Comparison of ENCODE assay signal across 34 cellular contexts in the genomic region with DNA sequence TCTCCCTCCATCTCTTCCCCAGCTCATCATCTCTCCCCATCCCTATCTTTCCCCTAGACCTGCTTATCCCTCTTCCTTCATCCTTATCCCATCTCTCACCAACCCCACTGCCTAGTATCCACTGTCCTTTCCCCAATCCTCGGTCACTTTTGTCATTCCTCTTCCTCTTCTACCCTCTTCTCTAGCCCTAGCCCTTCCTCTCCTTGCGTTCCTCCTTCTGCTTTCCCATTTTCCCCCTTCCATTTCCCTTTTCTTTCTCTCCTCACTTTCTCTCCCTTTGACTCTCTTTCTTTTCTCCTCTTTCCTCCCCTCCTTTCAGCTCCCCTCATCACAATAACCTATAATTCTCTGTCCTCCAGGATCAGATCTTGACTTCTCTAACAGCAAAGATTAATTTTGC.
"Had no signal": no experiment of that assay in that cellular context is flagged by ENCODE, and none has a peak within 500 bp of the region (broad histone marks: within the 10 kb centered on the region; RNA-seq: fewer than 3 reads in every experiment).

No MANE protein-coding gene starts in this region.

- FAIRE-seq: bronchial epithelial cell, TTC549 had no signal

- H3K36me3 Mint-ChIP-seq: activated CD4-positive, alpha-beta memory T cell treated with anti-CD3 and anti-CD28 coated beads for 36 hours; activated naive CD4-positive, alpha-beta T cell treated with anti-CD3 and anti-CD28 coated beads, Interleukin-2, amount 50 U/mL, for 72 hours had no signal

- DNase-seq: activated B cell treated with CpG ODN at 0.5 μM for 24 hours; activated CD4-positive, alpha-beta memory T cell treated with anti-CD3 and anti-CD28 coated beads for 36 hours; activated CD4-positive, alpha-beta T cell treated with anti-CD3 and anti-CD28 coated beads for 4 hours; activated CD4-positive, alpha-beta T cell treated with anti-CD3 and anti-CD28 coated beads, Interleukin-2, amount 10 ng/mL, durations not matched to agents 24 days and 14 days; activated CD4-positive, CD25-positive, alpha-beta regulatory T cell treated with anti-CD3 and anti-CD28 coated beads, Interleukin-2, amount 50 U/mL, for 72 hours; activated CD8-positive, alpha-beta memory T cell treated with anti-CD3 and anti-CD28 coated beads, Interleukin-2, amount 50 U/mL, for 4 hours; activated CD8-positive, alpha-beta T cell treated with anti-CD3 and anti-CD28 coated beads for 36 hours; activated effector memory CD4-positive, alpha-beta T cell treated with anti-CD3 and anti-CD28 coated beads, Interleukin-2, amount 50 U/mL, for 16 hours; activated gamma-delta T cell treated with Interleukin-2 at 50 U/mL for 16 hours; activated naive CD4-positive, alpha-beta T cell; activated naive CD4-positive, alpha-beta T cell treated with anti-CD3 and anti-CD28 coated beads for 36 hours; activated naive CD4-positive, alpha-beta T cell treated with anti-CD3 and anti-CD28 coated beads, Interleukin-2, amount 50 U/mL, for 16 hours; activated naive CD8-positive, alpha-beta T cell treated with anti-CD3 and anti-CD28 coated beads for 36 hours; activated T-cell treated with anti-CD3 and anti-CD28 coated beads for 4 hours; activated T-cell treated with anti-CD3 and anti-CD28 coated beads, Interleukin-2, amount 50 U/mL, for 1 hour; activated T-cell treated with anti-CD3 and anti-CD28 coated beads, Interleukin-2, amount 50 U/mL, for 4 hours; activated T-cell treated with anti-CD3 and anti-CD28 coated beads, Interleukin-2, amount 50 U/mL, for 72 hours; adrenal gland; amniotic stem cell; aorta; caudate nucleus; T-helper 1 cell; T-helper 2 cell; T-helper 9 cell had no signal

- H3K27me3 Mint-ChIP-seq: activated B cell treated with CpG ODN at 0.5 μM for 24 hours; activated CD4-positive, alpha-beta memory T cell treated with anti-CD3 and anti-CD28 coated beads for 36 hours; activated CD8-positive, alpha-beta T cell treated with anti-CD3 and anti-CD28 coated beads for 36 hours; activated naive CD8-positive, alpha-beta T cell treated with anti-CD3 and anti-CD28 coated beads for 36 hours; activated T-helper 17 cell treated with anti-CD3 and anti-CD28 coated beads, Interleukin-2, amount 50 U/mL, for 72 hours had no signal

- H3K27me3 ChIP-seq: adrenal gland, cardiac muscle cell had no signal

- H3K9me3 ChIP-seq: adrenal gland had no signal

- H3K36me3 ChIP-seq: adrenal gland, cardiac muscle cell had no signal

- H3K9me3 Mint-ChIP-seq: activated B cell treated with CpG ODN at 0.5 μM for 24 hours; activated CD4-positive, alpha-beta memory T cell treated with anti-CD3 and anti-CD28 coated beads for 36 hours; activated CD4-positive, alpha-beta T cell treated with anti-CD3 and anti-CD28 coated beads, Interleukin-2, amount 10 ng/mL, durations not matched to agents 24 days and 14 days; activated CD8-positive, alpha-beta T cell treated with anti-CD3 and anti-CD28 coated beads for 36 hours; activated naive CD4-positive, alpha-beta T cell treated with anti-CD3 and anti-CD28 coated beads for 36 hours; activated naive CD4-positive, alpha-beta T cell treated with anti-CD3 and anti-CD28 coated beads, Interleukin-2, amount 50 U/mL, for 72 hours; activated naive CD8-positive, alpha-beta T cell treated with anti-CD3 and anti-CD28 coated beads for 36 hours; activated T-cell treated with anti-CD3 and anti-CD28 coated beads, Interleukin-2, amount 50 U/mL, for 4 hours; activated T-cell treated with anti-CD3 and anti-CD28 coated beads, Interleukin-2, amount 50 U/mL, for 72 hours; activated T-helper 1 cell treated with anti-CD3 and anti-CD28 coated beads, Interleukin-12 subunit alpha, Interleukin-12 subunit beta, Interleukin-2, Interleukin-4 antibody, amounts not matched to agents 30 ng/mL and 10 ng/mL and 1 ng/mL, durations not matched to agents 14 hours and 24 hours and 36 hours; activated T-helper 17 cell treated with anti-CD3 and anti-CD28 coated beads, Interleukin-2, amount 50 U/mL, for 72 hours; brain; T-helper 1 cell treated with Interleukin-12 subunit alpha and Interleukin-12 subunit beta and Interleukin-4 antibody, amounts not matched to agents 30 μg/mL and 1 μg/mL, for 36 hours; T-helper 2 cell treated with Interferon-gamma antibody and Interleukin-4, amounts not matched to agents 5 μg/mL and 100 μg/mL, for 36 hours had no signal

- H3K4me1 Mint-ChIP-seq: activated B cell treated with CpG ODN at 0.5 μM for 24 hours; activated CD4-positive, alpha-beta T cell treated with anti-CD3 and anti-CD28 coated beads, Interleukin-2, amount 10 ng/mL, durations not matched to agents 24 days and 14 days had no signal

- H3K27ac ChIP-seq: adrenal gland, cardiac muscle cell, VCaP had no signal

- H3K4me3 ChIP-seq: adrenal gland, cardiac muscle cell had no signal

- H3K27ac Mint-ChIP-seq: activated B cell treated with CpG ODN at 0.5 μM for 24 hours; activated CD4-positive, alpha-beta memory T cell treated with anti-CD3 and anti-CD28 coated beads for 36 hours; activated CD4-positive, alpha-beta T cell treated with anti-CD3 and anti-CD28 coated beads, Interleukin-2, amount 10 ng/mL, durations not matched to agents 24 days and 14 days; activated CD8-positive, alpha-beta T cell treated with anti-CD3 and anti-CD28 coated beads for 36 hours; activated naive CD4-positive, alpha-beta T cell treated with anti-CD3 and anti-CD28 coated beads for 36 hours; activated naive CD4-positive, alpha-beta T cell treated with anti-CD3 and anti-CD28 coated beads, Interleukin-2, amount 50 U/mL, for 72 hours; activated naive CD8-positive, alpha-beta T cell treated with anti-CD3 and anti-CD28 coated beads for 36 hours; activated T-cell treated with anti-CD3 and anti-CD28 coated beads, Interleukin-2, amount 50 U/mL, for 72 hours; activated T-helper 1 cell treated with anti-CD3 and anti-CD28 coated beads, Interleukin-12 subunit alpha, Interleukin-12 subunit beta, Interleukin-2, Interleukin-4 antibody, amounts not matched to agents 30 ng/mL and 10 ng/mL and 1 ng/mL, durations not matched to agents 14 hours and 24 hours and 36 hours; activated T-helper 17 cell treated with anti-CD3 and anti-CD28 coated beads, Interleukin-2, amount 50 U/mL, for 72 hours; brain; T-helper 1 cell treated with Interleukin-12 subunit alpha and Interleukin-12 subunit beta and Interleukin-4 antibody, amounts not matched to agents 30 μg/mL and 1 μg/mL, for 36 hours; T-helper 2 cell treated with Interferon-gamma antibody and Interleukin-4, amounts not matched to agents 5 μg/mL and 100 μg/mL, for 36 hours had no signal

- H3K4me1 ChIP-seq: adrenal gland had no signal

- ATAC-seq: activated CD8-positive, alpha-beta T cell treated with anti-CD3 and anti-CD28 coated beads for 36 hours; activated naive CD4-positive, alpha-beta T cell treated with anti-CD3 and anti-CD28 coated beads, Interleukin-2, amount 50 U/mL, for 72 hours; activated T-cell treated with anti-CD3 and anti-CD28 coated beads, Interleukin-2, amount 50 U/mL, for 4 hours; activated T-cell treated with anti-CD3 and anti-CD28 coated beads, Interleukin-2, amount 50 U/mL, for 72 hours; activated T-helper 17 cell treated with anti-CD3 and anti-CD28 coated beads, Interleukin-2, amount 50 U/mL, for 72 hours had no signal

- H3K4me3 Mint-ChIP-seq: activated B cell treated with CpG ODN at 0.5 μM for 24 hours; activated CD4-positive, alpha-beta memory T cell treated with anti-CD3 and anti-CD28 coated beads for 36 hours; activated CD4-positive, alpha-beta T cell treated with anti-CD3 and anti-CD28 coated beads, Interleukin-2, amount 10 ng/mL, durations not matched to agents 24 days and 14 days; activated CD8-positive, alpha-beta T cell treated with anti-CD3 and anti-CD28 coated beads for 36 hours; activated naive CD4-positive, alpha-beta T cell treated with anti-CD3 and anti-CD28 coated beads for 36 hours; activated naive CD8-positive, alpha-beta T cell treated with anti-CD3 and anti-CD28 coated beads for 36 hours; activated T-cell treated with anti-CD3 and anti-CD28 coated beads, Interleukin-2, amount 50 U/mL, for 4 hours; activated T-cell treated with anti-CD3 and anti-CD28 coated beads, Interleukin-2, amount 50 U/mL, for 72 hours; activated T-helper 1 cell treated with anti-CD3 and anti-CD28 coated beads, Interleukin-12 subunit alpha, Interleukin-12 subunit beta, Interleukin-2, Interleukin-4 antibody, amounts not matched to agents 30 ng/mL and 10 ng/mL and 1 ng/mL, durations not matched to agents 14 hours and 24 hours and 36 hours; activated T-helper 17 cell treated with anti-CD3 and anti-CD28 coated beads, Interleukin-2, amount 50 U/mL, for 72 hours; brain; T-helper 1 cell treated with Interleukin-12 subunit alpha and Interleukin-12 subunit beta and Interleukin-4 antibody, amounts not matched to agents 30 μg/mL and 1 μg/mL, for 36 hours; T-helper 2 cell treated with Interferon-gamma antibody and Interleukin-4, amounts not matched to agents 5 μg/mL and 100 μg/mL, for 36 hours had no signal
